ENCODE assay signal across 15 cellular contexts in genomic region chr13:43005460-43006236, GRCh38. TPM values are rescaled to one million over a fixed set of nuclear protein-coding genes. Genes with fewer than 3 reads are reported as not detected.
A peak's percentile ranks its signal among the peaks of the same experiment; 100 is the strongest.
DNase-seq lines count a peak whose midpoint lies in the region; ATAC-seq, FAIRE-seq and TF ChIP-seq lines count a peak whose summit lies in the region.
"Had no signal": no experiment of that assay in that cellular context is flagged by ENCODE, and none has a peak within 500 bp of the region (broad histone marks: within the 10 kb centered on the region; RNA-seq: fewer than 3 reads in every experiment).

No MANE protein-coding gene starts in this region.

- H3K4me3 Mint-ChIP-seq in immature natural killer cell, result no peak overlapping the region
- H3K4me3 Mint-ChIP-seq in stimulated activated memory B cell treated with anti-CD40 and anti-IgM and Interleukin-4, amounts not matched to agents 10 μg/mL and 1 μg/mL and 100 μg/mL, for 72 hours, result no peak overlapping the region
- H3K4me3 Mint-ChIP-seq: neural progenitor cell had no signal

- peaks cover 0 to 2% (median 0%) of the 10 kb centered on the region in 6 donors for H3K9me3 Mint-ChIP-seq in immature natural killer cell
- H3K9me3 Mint-ChIP-seq in stimulated activated memory B cell treated with anti-CD40 and anti-IgM and Interleukin-4, amounts not matched to agents 10 μg/mL and 1 μg/mL and 100 μg/mL, for 72 hours, result peaks cover 6% of the 10 kb centered on the region

- H3K36me3 ChIP-seq in bronchial epithelial cell (ENCODE audit: control insufficient read depth, insufficient read depth, low read length), result no peaks in the 10 kb centered on the region
- H3K36me3 ChIP-seq in small intestine (ENCODE audit: control insufficient read depth in 2 of 2, insufficient read depth in 2 of 2, low read length in 2 of 2), result no peaks in the 10 kb centered on the region
- H3K36me3 ChIP-seq: neural progenitor cell had no signal

- H3K27me3 ChIP-seq in bronchial epithelial cell (ENCODE audit: control insufficient read depth, insufficient read depth, low read length) (no peaks in the 10 kb centered on the region), small intestine (ENCODE audit: control insufficient read depth in 2 of 2, insufficient read depth in 2 of 2, low read length in 2 of 2) (no peaks in the 10 kb centered on the region)
- H3K27me3 ChIP-seq: neural progenitor cell had no signal

- 97 to 98% (median 97%) methylated on average over 3 of the region's 3 CpGs for WGBS in small intestine, 3 donors

- ATAC-seq in GM18519 (IDR thresholded peaks at IDR 0.05; ENCODE audit: low FRiP score, unreplicated experiment), result no peak
- no peak for ATAC-seq in stimulated activated memory B cell treated with anti-CD40 and anti-IgM and Interleukin-4, amounts not matched to agents 10 μg/mL and 1 μg/mL and 100 μg/mL, for 72 hours

- DNase-seq in A172 (ENCODE audit: low spot score) (peak; percentile 42), M059J (ENCODE audit: low read depth) (peak; percentile 78), bronchial epithelial cell (ENCODE audit: low read depth) (peak; percentile 39), iris pigment epithelial cell (ENCODE audit: low read depth) (peak; percentile 84), immature natural killer cell (no peak), small intestine (no peak)
- DNase-seq: activated CD8-positive, alpha-beta memory T cell treated with anti-CD3 and anti-CD28 coated beads for 24 hours; activated effector memory CD4-positive, alpha-beta T cell treated with Interleukin-2 at 50 U/mL for 16 hours; NCI-H2029 treated with DMSO at 0.1 percent for 48 hours; SHP77 had no signal

- H3K9me3 ChIP-seq in small intestine (ENCODE audit: control insufficient read depth, low read depth), result no peaks in the 10 kb centered on the region

- no peak for FAIRE-seq in bronchial epithelial cell (lab: Jason Lieb, UNC)
- FAIRE-seq in small intestine (lab: Jason Lieb, UNC), result no peak
- FAIRE-seq: GM18507 had no signal

- peaks cover 0 to 6% (median 0%) of the 10 kb centered on the region in 3 donors for H3K36me3 Mint-ChIP-seq in immature natural killer cell
- no peaks in the 10 kb centered on the region for H3K36me3 Mint-ChIP-seq in stimulated activated memory B cell treated with anti-CD40 and anti-IgM and Interleukin-4, amounts not matched to agents 10 μg/mL and 1 μg/mL and 100 μg/mL, for 72 hours
- H3K36me3 Mint-ChIP-seq: neural progenitor cell had no signal

- TF ChIP-seq CTCF in bronchial epithelial cell (IDR thresholded peaks at IDR 0.05; ENCODE audit: insufficient read depth, low read length, severe bottlenecking), result no peak

- H3K27me3 Mint-ChIP-seq in immature natural killer cell (ENCODE audit: low read depth in 3 of 3), result peaks cover 0 to 7% (median 2%) of the 10 kb centered on the region in 3 donors
- H3K27me3 Mint-ChIP-seq in stimulated activated memory B cell treated with anti-CD40 and anti-IgM and Interleukin-4, amounts not matched to agents 10 μg/mL and 1 μg/mL and 100 μg/mL, for 72 hours, result no peaks in the 10 kb centered on the region

- H3K27ac ChIP-seq in small intestine (ENCODE audit: low read depth in 1 of 2, low read length in 1 of 2), result no peak overlapping the region
- H3K27ac ChIP-seq: neural progenitor cell had no signal

- no peak overlapping the region for H3K4me3 ChIP-seq in bronchial epithelial cell (ENCODE audit: low read depth, low read length)
- no peak overlapping the region for H3K4me3 ChIP-seq in small intestine (ENCODE audit: low read depth in 1 of 2, low read length in 2 of 2)
- H3K4me3 ChIP-seq: lung, neural progenitor cell had no signal

- no peaks in the 10 kb centered on the region for H3K4me1 ChIP-seq in small intestine (ENCODE audit: control insufficient read depth in 2 of 2, insufficient read depth in 1 of 2, low read depth in 1 of 2, low read length in 1 of 2)

- no peak overlapping the region for H3K27ac Mint-ChIP-seq in immature natural killer cell
- H3K27ac Mint-ChIP-seq in stimulated activated memory B cell treated with anti-CD40 and anti-IgM and Interleukin-4, amounts not matched to agents 10 μg/mL and 1 μg/mL and 100 μg/mL, for 72 hours, result no peak overlapping the region
- H3K27ac Mint-ChIP-seq: neural progenitor cell had no signal

- H3K4me1 Mint-ChIP-seq in immature natural killer cell, result no peaks in the 10 kb centered on the region
- no peaks in the 10 kb centered on the region for H3K4me1 Mint-ChIP-seq in stimulated activated memory B cell treated with anti-CD40 and anti-IgM and Interleukin-4, amounts not matched to agents 10 μg/mL and 1 μg/mL and 100 μg/mL, for 72 hours

RNA-seq across cellular contexts. Expression of gene EPSTI1, which starts 13.6 kb away (rescaled TPM):
- 1.7 and 2.4 TPM in 2 replicates for total RNA-seq in A172 (2014; rRNA removed; shearing (Covaris generic))
- 45.6 and 73.9 TPM in 2 replicates for total RNA-seq in M059J (2014; rRNA removed; shearing (Covaris generic))
- 0.53 and 1.2 TPM in 2 replicates for total RNA-seq in bronchial epithelial cell
- polyA plus RNA-seq in immature natural killer cell (10 to 100 TPM in 2 of 3 donors, 1 to 10 TPM in 1; 8.6 to 32.3 (median 26.6) TPM), small intestine (10 to 100 TPM; 11.3 to 18.2 (median 11.9) TPM)

RNA-seq across cellular contexts. Expression of gene DNAJC15, which starts 17.7 kb away (rescaled TPM):
- 3.4 and 5.4 TPM in 2 replicates for total RNA-seq in A172 (2014; rRNA removed; shearing (Covaris generic))
- total RNA-seq in M059J (2014; rRNA removed; shearing (Covaris generic)), result 29.0 and 34.6 TPM in 2 replicates
- 4.2 and 18.4 TPM in 2 replicates for total RNA-seq in bronchial epithelial cell
- polyA plus RNA-seq in immature natural killer cell, result 10 to 100 TPM; 10.3 to 22.4 (median 22.3) TPM
- polyA plus RNA-seq in small intestine, result 10 to 100 TPM; 25.7 to 37.2 (median 34.0) TPM

Comparison
In these comparisons a context has a peak if more than half of its experiments do, and no peak if none do; other contexts are left out.
1. DNase-seq: peak in A172 (single experiment), M059J (single experiment), bronchial epithelial cell (single experiment) and iris pigment epithelial cell (single experiment); none in immature natural killer cell (0 of 3) and small intestine (single experiment).
2. RNA of gene EPSTI1, which starts 13.6 kb away (total RNA-seq): 45.6 to 73.9 TPM in M059J; 1.7 to 2.4 TPM in A172 and 0.53 to 1.2 TPM in bronchial epithelial cell; every median in the first group is over 10 times any median in the second.